ENCODE assay signal across 2 cellular contexts in genomic region chr16:88911148-88911945, GRCh38.
TF ChIP-seq lines count a peak whose summit lies in the region.

No MANE protein-coding gene starts in this region.

TF ChIP-seq in SK-N-SH, 30 proteins besides CTCF, POLR2A, EP300 and RAD21 (continued from another document):
- TF ChIP-seq REST (IDR thresholded peaks at IDR 0.05; ENCODE audit: low read depth, low read length), result no peak
- TF ChIP-seq TAF1 (IDR thresholded peaks at IDR 0.05; ENCODE audit: borderline replicate concordance, low read depth, low read length), result no peak
- no peak for TF ChIP-seq SMC3 (IDR thresholded peaks at IDR 0.05; ENCODE audit: low read depth, low read length)
- TF ChIP-seq YY1 (IDR thresholded peaks at IDR 0.05; ENCODE audit: low read depth), result no peak
- TF ChIP-seq GABPA (IDR thresholded peaks at IDR 0.05; ENCODE audit: low read depth), result no peak
- TF ChIP-seq USF1 (IDR thresholded peaks at IDR 0.05; ENCODE audit: borderline replicate concordance, low read depth), result no peak
- TF ChIP-seq MXI1 (IDR thresholded peaks at IDR 0.05; ENCODE audit: low read depth, low read length), result no peak
- no peak for TF ChIP-seq GATA2 (CRISPR knock-in tag; IDR thresholded peaks at IDR 0.05)
- TF ChIP-seq USF2 (IDR thresholded peaks at IDR 0.05; ENCODE audit: borderline replicate concordance, low read depth, low read length), result no peak
- TF ChIP-seq TCF12 (IDR thresholded peaks at IDR 0.05), result no peak
- TF ChIP-seq SIN3A (IDR thresholded peaks at IDR 0.05; ENCODE audit: borderline replicate concordance, low read depth, low read length), result no peak
- TF ChIP-seq NRF1 (IDR thresholded peaks at IDR 0.05; ENCODE audit: low read depth, low read length), result no peak
- no peak for TF ChIP-seq MAX (IDR thresholded peaks at IDR 0.05; ENCODE audit: low read depth)
- no peak for TF ChIP-seq JUND (IDR thresholded peaks at IDR 0.05)
- TF ChIP-seq MEF2A (IDR thresholded peaks at IDR 0.05; ENCODE audit: borderline replicate concordance, low read depth), result no peak
- TF ChIP-seq FOSL2 (IDR thresholded peaks at IDR 0.05; ENCODE audit: borderline replicate concordance, low read depth), result no peak

TF ChIP-seq in SK-N-SH treated with all-trans-retinoic acid at 6 μM for 48 hours, 23 proteins besides CTCF, POLR2A, EP300 and RAD21 (continued from another document):
- TF ChIP-seq POU6F1 (CRISPR knock-in tag; IDR thresholded peaks at IDR 0.05; ENCODE audit: borderline replicate concordance, low read depth) (no peak), ZNF70 (CRISPR knock-in tag; IDR thresholded peaks at IDR 0.05) (no peak), GLIS3 (CRISPR knock-in tag; IDR thresholded peaks at IDR 0.05) (no peak), BACH2 (CRISPR knock-in tag; IDR thresholded peaks at IDR 0.05; ENCODE audit: borderline replicate concordance) (no peak), ZFP3 (CRISPR knock-in tag; IDR thresholded peaks at IDR 0.05) (no peak), ZFP30 (CRISPR knock-in tag; IDR thresholded peaks at IDR 0.05) (no peak), PPARA (CRISPR knock-in tag; IDR thresholded peaks at IDR 0.05; ENCODE audit: borderline replicate concordance) (no peak), ARNTL (CRISPR knock-in tag; IDR thresholded peaks at IDR 0.05; ENCODE audit: borderline replicate concordance, low read depth) (no peak), SNAI2 (CRISPR knock-in tag; IDR thresholded peaks at IDR 0.05) (no peak), CREB5 (CRISPR knock-in tag; IDR thresholded peaks at IDR 0.05; ENCODE audit: low read depth) (no peak)
